Comparison of ENCODE assay signal across 15 cellular contexts in genomic region chr5:162274684-162275083, GRCh38.
"Had no signal": no experiment of that assay in that cellular context is flagged by ENCODE, and none has a peak within 500 bp of the region (broad histone marks: within the 10 kb centered on the region; RNA-seq: fewer than 3 reads in every experiment).

No MANE protein-coding gene starts in this region.

- H3K9me3 ChIP-seq: adrenal gland, body of pancreas, sigmoid colon had no signal

- H3K27me3 ChIP-seq: adrenal gland, body of pancreas, sigmoid colon had no signal

- H3K36me3 ChIP-seq: adrenal gland, left ventricle myocardium inferior, sigmoid colon had no signal

- H3K27ac ChIP-seq: adrenal gland, body of pancreas, coronary artery, left ventricle myocardium inferior, sigmoid colon had no signal

- H3K4me3 ChIP-seq: adrenal gland, body of pancreas, coronary artery, left ventricle myocardium inferior, sigmoid colon had no signal

- ATAC-seq: body of pancreas; stimulated activated naive B cell treated with anti-CD40 and anti-IgM and Interleukin-4, amounts not matched to agents 10 μg/mL and 1 μg/mL and 100 μg/mL, for 72 hours; T-helper 17 cell had no signal

- DNase-seq: activated B cell treated with CpG ODN at 0.5 μM for 24 hours; activated CD4-positive, alpha-beta T cell treated with anti-CD3 and anti-CD28 coated beads, Interleukin-2, amount 50 U/mL, for 1 hour; activated naive CD4-positive, alpha-beta T cell treated with anti-CD3 and anti-CD28 coated beads, Interleukin-2, amount 50 U/mL, for 16 hours; adrenal gland; body of pancreas; central memory CD4-positive, alpha-beta T cell; effector CD8-positive, alpha-beta T cell; left ventricle myocardium inferior; mesenchymal stem cell; sigmoid colon; stimulated activated CD4-positive, alpha-beta T cell treated with anti-CD3 and anti-CD28 coated beads, Interleukin-2, amount 100 ng/mL, for 24 hours; stimulated activated naive B cell treated with anti-CD40 and anti-IgM and Interleukin-4, amounts not matched to agents 10 μg/mL and 1 μg/mL and 100 μg/mL, for 72 hours; T-helper 17 cell; trophoblast cell had no signal

- H3K4me1 ChIP-seq: adrenal gland, body of pancreas, left ventricle myocardium inferior, sigmoid colon had no signal
